In genomic region chr16:31033709-31034492, GRCh38 we compare ENCODE assay signal across 8 cellular contexts. TPM values are rescaled to one million over a fixed set of nuclear protein-coding genes. Genes with fewer than 3 reads are reported as not detected.
A peak's percentile ranks its signal among the peaks of the same experiment; 100 is the strongest.
DNase-seq lines count a peak whose midpoint lies in the region; ATAC-seq, FAIRE-seq and TF ChIP-seq lines count a peak whose summit lies in the region.

No MANE protein-coding gene starts in this region.

- H3K27ac ChIP-seq in ascending aorta (peak overlapping the region; percentile 92 to 99), hepatocyte (peak overlapping the region; percentile 85), aorta (ENCODE audit: low read depth in 1 of 2, low read length in 2 of 2) (peak overlapping the region in 1 of 2 donors; percentile 41)

- ATAC-seq in HG02763 (IDR thresholded peaks at IDR 0.05; ENCODE audit: unreplicated experiment) (peak; percentile 41), aorta (ENCODE audit: low FRiP score) (peak; percentile 90)

- DNase-seq in GM12891 (ENCODE audit: insufficient read length, low spot score), result peak; percentile 87
- peak; percentile 34 for DNase-seq in NCI-H1694 treated with DMSO at 0.1 percent for 48 hours (lab: John Stamatoyannopoulos, UW)
- DNase-seq in T-helper 22 cell (ENCODE audit: low read depth), result peak; percentile 74
- DNase-seq in ascending aorta (ENCODE audit: low spot score in 2 of 2), result peak; percentile 65 to 95
- DNase-seq in hepatocyte (ENCODE audit: low spot score), result peak; percentile 96
- DNase-seq in renal cortical epithelial cell (ENCODE audit: low read depth), result peak; percentile 70
- DNase-seq in aorta, result peak; percentile 96

- H3K36me3 ChIP-seq in ascending aorta (peaks cover 23 to 33% of the 10 kb centered on the region in 2 donors), hepatocyte (replicated peaks; ENCODE audit: insufficient read depth, low read depth) (no peaks in the 10 kb centered on the region), aorta (ENCODE audit: control insufficient read depth in 1 of 2, insufficient read depth in 2 of 2, low read length in 1 of 2) (peaks cover 0 to 5% of the 10 kb centered on the region in 2 donors)

- H3K4me2 ChIP-seq in hepatocyte, result peak overlapping the region; percentile 79

- peaks cover 7% of the 10 kb centered on the region for H4K20me1 ChIP-seq in hepatocyte (ENCODE audit: insufficient read depth, poor library complexity, severe bottlenecking)

- peak; percentile 85 for FAIRE-seq in GM12891 (lab: Jason Lieb, UNC)

- H3K79me2 ChIP-seq in hepatocyte, result peaks cover 13% of the 10 kb centered on the region

- peak overlapping the region; percentile 43 for H2AFZ ChIP-seq in hepatocyte

- H3K4me3 ChIP-seq in ascending aorta, result peak overlapping the region; percentile 83 to 99
- peak overlapping the region; percentile 82 for H3K4me3 ChIP-seq in hepatocyte
- peak overlapping the region; percentile 76 to 89 for H3K4me3 ChIP-seq in aorta (ENCODE audit: low read length in 2 of 2)

- H3K4me1 ChIP-seq in ascending aorta, result peaks cover 3 to 10% of the 10 kb centered on the region in 2 donors
- H3K4me1 ChIP-seq in hepatocyte (ENCODE audit: insufficient read depth), result no peaks in the 10 kb centered on the region
- H3K4me1 ChIP-seq in aorta (ENCODE audit: control insufficient read depth in 1 of 2, insufficient read depth in 2 of 2, low read length in 2 of 2), result peaks cover 0 to 1% of the 10 kb centered on the region in 2 donors

- no peak for TF ChIP-seq POLR2A in GM12891 (IDR thresholded peaks at IDR 0.05; ENCODE audit: low read depth, low read length)

- H3K27me3 ChIP-seq in ascending aorta (no peaks in the 10 kb centered on the region), hepatocyte (no peaks in the 10 kb centered on the region), aorta (ENCODE audit: control insufficient read depth in 1 of 2, insufficient read depth in 2 of 2, low read length in 1 of 2) (no peaks in the 10 kb centered on the region)

- TF ChIP-seq CTCF in ascending aorta (IDR thresholded peaks at IDR 0.05), result no peak
- TF ChIP-seq CTCF in hepatocyte (IDR thresholded peaks at IDR 0.05; ENCODE audit: poor library complexity), result no peak

- intact Hi-C loops in ascending aorta (cut with DNase I) (loop anchor here (1.0 kb wide), 5 partner anchors 37 to 108 kb away; partner anchors contain the start of genes HSD3B7, VKORC1, ZNF646 and ZNF668), aorta (cut with DNase I) (loop anchor here (2.0 to 5.0 kb wide), 4 partner anchors 37 to 423 kb away; partner anchors contain the start of genes ARMC5 (in 1 of the 2), ZNF646 (in 1 of the 2) and ZNF668 (in 1 of the 2))

- 2% methylated on average over 33 of the region's 47 CpGs for WGBS in hepatocyte (ENCODE audit: low lambda C conversion rate, missing lambda C conversion rate)
- 1% methylated on average over 47 of the region's 47 CpGs for WGBS in aorta, 2 donors

- H3K9me3 ChIP-seq in ascending aorta (no peaks in the 10 kb centered on the region), hepatocyte (ENCODE audit: low read depth) (no peaks in the 10 kb centered on the region), aorta (ENCODE audit: control insufficient read depth, low read length) (no peaks in the 10 kb centered on the region)

- no peaks in the 10 kb centered on the region for H3K9me2 ChIP-seq in hepatocyte (replicated peaks; ENCODE audit: insufficient read depth)

TF ChIP-seq in GM12891, 5 proteins besides CTCF, POLR2A, EP300 and RAD21:
- no peak for TF ChIP-seq SPI1 (IDR thresholded peaks at IDR 0.05; ENCODE audit: low read depth, low read length)
- no peak for TF ChIP-seq POLR2AphosphoS5 (IDR thresholded peaks at IDR 0.05; ENCODE audit: low read depth, low read length)
- no peak for TF ChIP-seq POU2F2 (IDR thresholded peaks at IDR 0.05; ENCODE audit: low read depth, low read length)
- TF ChIP-seq TAF1 (IDR thresholded peaks at IDR 0.05; ENCODE audit: low read depth, low read length), result no peak
- TF ChIP-seq PAX5 (IDR thresholded peaks at IDR 0.05; ENCODE audit: insufficient read depth, low read length, severe bottlenecking), result no peak

RNA-seq across cellular contexts. Expression of gene STX4, which starts 0.5 kb away (rescaled TPM):
- 33.7 TPM for polyA plus RNA-seq in GM12891 (2012; ENCODE audit: low read depth, missing spikeins)
- total RNA-seq in ascending aorta (79.1 TPM), hepatocyte (23.2 and 25.9 TPM in 2 replicates), renal cortical epithelial cell (24.5 and 35.0 TPM in 2 replicates), aorta (10 to 100 TPM; 73.5 to 88.6 TPM)
- polyA plus RNA-seq in hepatocyte (72.4 and 90.4 TPM in 2 replicates), aorta (100 to 1,000 TPM in 1 of 2 donors, 10 to 100 TPM in 1; 52.8 to 121 TPM)

RNA-seq across cellular contexts. Expression of gene STX1B, which starts 23.5 kb away (rescaled TPM):
- 0.76 TPM for polyA plus RNA-seq in GM12891 (2012; ENCODE audit: low read depth, missing spikeins)
- total RNA-seq in ascending aorta (2.0 TPM), hepatocyte (0.87 and 1.6 TPM in 2 replicates), renal cortical epithelial cell (0.80 TPM in 1 of 2 replicates, not detected in the other), aorta (under 1 TPM; 0.84 to 0.93 TPM)
- polyA plus RNA-seq in hepatocyte (2.0 and 2.7 TPM in 2 replicates), aorta (1 to 10 TPM in 1 of 2 donors, under 1 TPM in 1; 0.13 to 2.2 TPM)

RNA-seq across cellular contexts. Expression of gene ZNF668, which starts 40.1 kb away (rescaled TPM):
- polyA plus RNA-seq in GM12891 (2012; ENCODE audit: low read depth, missing spikeins), result 6.7 TPM
- total RNA-seq in ascending aorta (12.2 TPM), hepatocyte (6.9 and 8.1 TPM in 2 replicates), renal cortical epithelial cell (7.7 and 9.0 TPM in 2 replicates), aorta (10 to 100 TPM in 1 of 2 donors, 1 to 10 TPM in 1; 7.4 to 10.3 TPM)
- polyA plus RNA-seq in hepatocyte (12.4 and 13.0 TPM in 2 replicates), aorta (1 to 10 TPM; 6.0 to 6.6 TPM)

RNA-seq across cellular contexts. Expression of gene ZNF646, which starts 40.3 kb away (rescaled TPM):
- 8.1 TPM for polyA plus RNA-seq in GM12891 (2012; ENCODE audit: low read depth, missing spikeins)
- total RNA-seq in ascending aorta, result 11.6 TPM
- 6.2 and 9.1 TPM in 2 replicates for total RNA-seq in hepatocyte
- polyA plus RNA-seq in hepatocyte, result 3.1 and 4.8 TPM in 2 replicates
- total RNA-seq in renal cortical epithelial cell, result 6.6 and 22.4 TPM in 2 replicates
- 10 to 100 TPM; 12.6 to 15.0 TPM for total RNA-seq in aorta
- 1 to 10 TPM; 1.6 to 4.7 TPM for polyA plus RNA-seq in aorta

RNA-seq across cellular contexts. Expression of gene HSD3B7, which starts 48.9 kb away (rescaled TPM):
- 0.27 TPM for polyA plus RNA-seq in GM12891 (2012; ENCODE audit: low read depth, missing spikeins)
- total RNA-seq in ascending aorta (35.2 TPM), hepatocyte (17.5 and 18.1 TPM in 2 replicates), renal cortical epithelial cell (49.9 and 82.7 TPM in 2 replicates), aorta (10 to 100 TPM; 13.6 to 31.3 TPM)
- polyA plus RNA-seq in hepatocyte (16.7 and 20.8 TPM in 2 replicates), aorta (10 to 100 TPM in 1 of 2 donors, 1 to 10 TPM in 1; 8.6 to 10.4 TPM)

Comparison
In these comparisons a context has a peak if more than half of its experiments do, and no peak if none do; other contexts are left out.
1. DNase-seq: peak in every context shown above with its lines; median percentile 96 in hepatocyte; 96 in aorta; 87 in GM12891; 80 in ascending aorta; 74 in T-helper 22 cell; 70 in renal cortical epithelial cell; 34 in NCI-H1694 treated with DMSO at 0.1 percent for 48 hours.